Comparison of ENCODE assay signal across 28 cellular contexts in genomic region chr5:160769264-160769663, GRCh38.
DNase-seq lines count a peak whose midpoint lies in the region; ATAC-seq and TF ChIP-seq lines count a peak whose summit lies in the region.
"Had no signal": no experiment of that assay in that cellular context is flagged by ENCODE, and none has a peak within 500 bp of the region (broad histone marks: within the 10 kb centered on the region; RNA-seq: fewer than 3 reads in every experiment).

No MANE protein-coding gene starts in this region.

- H3K4me1 ChIP-seq in mucosa of descending colon (ENCODE audit: low read depth) (peaks cover 9% of the 10 kb centered on the region), psoas muscle (no peaks in the 10 kb centered on the region)
- H3K4me1 ChIP-seq: breast epithelium, HAP-1, heart left ventricle, prostate gland had no signal

- 91 to 92% (median 91%) methylated on average over 4 of the region's 4 CpGs for WGBS in psoas muscle, 3 donors

- DNase-seq in DMS153 (lab: John Stamatoyannopoulos, UW): peak; percentile 56
- no peak for DNase-seq in DMS153 treated with DMSO at 0.1 percent for 48 hours (lab: John Stamatoyannopoulos, UW; ENCODE audit: unreplicated experiment)
- peak; percentile 89 for DNase-seq in NCI-H146 (lab: John Stamatoyannopoulos, UW)
- peak; percentile 80 for DNase-seq in NCI-H524 treated with DMSO at 0.1 percent for 48 hours (lab: John Stamatoyannopoulos, UW)
- DNase-seq in mucosa of descending colon: peak; percentile 69 to 79 (median 73)
- no peak for DNase-seq in psoas muscle
- DNase-seq: activated B cell treated with CpG ODN at 0.5 μM for 24 hours; activated CD4-positive, alpha-beta T cell treated with anti-CD3 and anti-CD28 coated beads, Interleukin-2, amount 50 U/mL, for 4 hours; activated naive CD4-positive, alpha-beta T cell treated with anti-CD3 and anti-CD28 coated beads, Interleukin-2, amount 10 ng/mL, durations not matched to agents 7 days and 5 days; amniotic stem cell; CD4-positive, alpha-beta T cell; DMS79; effector memory CD4-positive, alpha-beta T cell; foreskin fibroblast; GF-D8; heart left ventricle; left cardiac atrium; OCI-M1; stimulated activated CD8-positive, alpha-beta memory T cell treated with anti-CD3 and anti-CD28 coated beads, Interleukin-4, amount 100 ng/mL, for 48 hours; SW 1271; T1000 had no signal

- intact Hi-C loops in mucosa of descending colon (cut with DNase I, micrococcal nuclease) (no loop called here), psoas muscle (cut with DNase I) (no loop called here)

- no peaks in the 10 kb centered on the region for H3K27me3 ChIP-seq in psoas muscle (ENCODE audit: insufficient read depth in 3 of 3, low read length in 2 of 3)
- H3K27me3 ChIP-seq: breast epithelium, heart left ventricle, neutrophil had no signal

- H3K9me3 ChIP-seq in mucosa of descending colon (no peaks in the 10 kb centered on the region), psoas muscle (no peaks in the 10 kb centered on the region)
- H3K9me3 ChIP-seq: breast epithelium, HAP-1, heart left ventricle, neutrophil, prostate gland had no signal

- TF ChIP-seq CTCF in mucosa of descending colon (IDR thresholded peaks at IDR 0.05) (no peak), psoas muscle (IDR thresholded peaks at IDR 0.05) (no peak)

- H3K36me3 ChIP-seq in mucosa of descending colon (ENCODE audit: low read depth) (no peaks in the 10 kb centered on the region), psoas muscle (ENCODE audit: insufficient read depth in 1 of 2, low read depth in 1 of 2) (no peaks in the 10 kb centered on the region)
- H3K36me3 ChIP-seq: breast epithelium, HAP-1, heart left ventricle, neutrophil, prostate gland had no signal

- no peak overlapping the region for H3K27ac ChIP-seq in psoas muscle
- H3K27ac ChIP-seq: 22Rv1, breast epithelium, heart left ventricle, neutrophil, prostate gland had no signal

- ATAC-seq in mucosa of descending colon (peak; percentile 99), GM21381 (IDR thresholded peaks at IDR 0.05; ENCODE audit: unreplicated experiment) (no peak), HG03571 (IDR thresholded peaks at IDR 0.05; ENCODE audit: unreplicated experiment) (no peak), psoas muscle (no peak)
- ATAC-seq: heart left ventricle, left cardiac atrium had no signal

- no peak overlapping the region for H3K4me3 ChIP-seq in mucosa of descending colon
- H3K4me3 ChIP-seq in psoas muscle: no peak overlapping the region
- H3K4me3 ChIP-seq: breast epithelium, HAP-1, heart left ventricle, prostate gland had no signal

Comparison
In these comparisons a context has a peak if more than half of its experiments do, and no peak if none do; other contexts are left out.
1. DNase-seq: peak in DMS153 (single experiment), NCI-H146 (single experiment), NCI-H524 treated with DMSO at 0.1 percent for 48 hours (single experiment) and mucosa of descending colon (3 of 3); none in DMS153 treated with DMSO at 0.1 percent for 48 hours (single experiment) and psoas muscle (0 of 2).